In the genomic region with DNA sequence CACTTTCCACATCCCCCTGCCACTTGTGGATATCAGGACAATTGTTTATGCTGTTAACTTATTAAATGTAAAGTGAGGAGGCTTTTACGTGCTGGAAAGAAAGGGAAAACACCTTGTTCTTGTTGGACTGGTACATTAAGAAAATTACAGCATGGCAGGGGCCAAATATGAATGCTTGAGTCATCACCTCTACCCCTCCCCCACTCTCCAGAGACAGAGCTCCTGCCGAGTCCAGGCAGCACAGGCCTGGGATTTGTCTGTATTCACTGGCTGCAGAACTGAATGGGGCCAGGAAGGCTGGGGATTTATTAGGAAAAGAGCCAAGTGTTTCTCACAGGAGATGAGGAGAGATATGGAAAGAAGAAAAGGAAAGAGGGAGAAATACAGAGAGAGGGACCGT, we compare ENCODE assay signal across 28 cellular contexts.
DNase-seq lines count a peak whose midpoint lies in the region; ATAC-seq and TF ChIP-seq lines count a peak whose summit lies in the region.
"Had no signal": no experiment of that assay in that cellular context is flagged by ENCODE, and none has a peak within 500 bp of the region (broad histone marks: within the 10 kb centered on the region; RNA-seq: fewer than 3 reads in every experiment).

No MANE protein-coding gene starts in this region.

- TF ChIP-seq CTCF in neural progenitor cell (IDR thresholded peaks at IDR 0.05): no peak

- no peak for ATAC-seq in HG02588 (IDR thresholded peaks at IDR 0.05; ENCODE audit: unreplicated experiment)
- ATAC-seq: activated naive CD4-positive, alpha-beta T cell treated with anti-CD3 and anti-CD28 coated beads, Interleukin-2, amount 50 U/mL, for 72 hours; left lung; stimulated activated naive B cell treated with anti-CD40 and anti-IgM and Interleukin-4, amounts not matched to agents 10 μg/mL and 1 μg/mL and 100 μg/mL, for 72 hours had no signal

- no peak overlapping the region for H3K4me3 ChIP-seq in neural progenitor cell
- H3K4me3 ChIP-seq: left lung, skin epidermis had no signal

- H3K27ac Mint-ChIP-seq in neural progenitor cell: no peak overlapping the region
- H3K27ac Mint-ChIP-seq: activated CD4-positive, alpha-beta T cell treated with anti-CD3 and anti-CD28 coated beads, Interleukin-2, amount 10 ng/mL, durations not matched to agents 24 days and 14 days; activated naive CD4-positive, alpha-beta T cell treated with anti-CD3 and anti-CD28 coated beads, Interleukin-2, amount 50 U/mL, for 72 hours; CD8-positive, alpha-beta memory T cell; memory B cell; stimulated activated naive B cell treated with anti-CD40 and anti-IgM and Interleukin-4, amounts not matched to agents 10 μg/mL and 1 μg/mL and 100 μg/mL, for 72 hours had no signal

- no peaks in the 10 kb centered on the region for H3K36me3 ChIP-seq in neural progenitor cell
- H3K36me3 ChIP-seq: left lung had no signal

- H3K27me3 Mint-ChIP-seq in neural progenitor cell (ENCODE audit: insufficient read depth, low read depth): no peaks in the 10 kb centered on the region
- H3K27me3 Mint-ChIP-seq: activated CD4-positive, alpha-beta T cell treated with anti-CD3 and anti-CD28 coated beads, Interleukin-2, amount 10 ng/mL, durations not matched to agents 24 days and 14 days; memory B cell; stimulated activated naive B cell treated with anti-CD40 and anti-IgM and Interleukin-4, amounts not matched to agents 10 μg/mL and 1 μg/mL and 100 μg/mL, for 72 hours had no signal

- no peaks in the 10 kb centered on the region for H3F3A ChIP-seq in neural progenitor cell (ENCODE audit: low read depth)

- H3K4me1 Mint-ChIP-seq in neural progenitor cell: peaks cover 36% of the 10 kb centered on the region
- H3K4me1 Mint-ChIP-seq: activated CD4-positive, alpha-beta T cell treated with anti-CD3 and anti-CD28 coated beads, Interleukin-2, amount 10 ng/mL, durations not matched to agents 24 days and 14 days; CD8-positive, alpha-beta memory T cell; memory B cell had no signal

- no peak overlapping the region for H2AFZ ChIP-seq in neural progenitor cell (replicated peaks)
- H2AFZ ChIP-seq: parathyroid adenoma had no signal

- DNase-seq in NCI-H510A treated with DMSO at 0.1 percent for 48 hours (lab: John Stamatoyannopoulos, UW) (peak; percentile 15), NCI-H510A (lab: John Stamatoyannopoulos, UW) (no peak), NCI-H1417 treated with DMSO at 0.1 percent for 48 hours (lab: John Stamatoyannopoulos, UW) (peak; percentile 22), astrocyte of the hippocampus (ENCODE audit: low read depth, low spot score) (peak; percentile 2), neural progenitor cell (ENCODE audit: low spot score) (peak; percentile 45), KG1 (lab: John Stamatoyannopoulos, UW) (no peak)
- DNase-seq in activated CD4-positive, CD25-positive, alpha-beta regulatory T cell treated with anti-CD3 and anti-CD28 coated beads, Interleukin-2, amount 50 U/mL, for 72 hours: no peak
- DNase-seq: ACHN; activated CD4-positive, alpha-beta T cell treated with anti-CD3 and anti-CD28 coated beads, Interleukin-2, amount 10 ng/mL, durations not matched to agents 24 days and 14 days; amygdala; CD8-positive, alpha-beta memory T cell; DMS153; effector memory CD4-positive, alpha-beta T cell; GF-D8; left lung; NCI-H1048; retina; SHP77 treated with DMSO at 0.1 percent for 48 hours; stimulated activated naive B cell treated with anti-CD40 and anti-IgM and Interleukin-4, amounts not matched to agents 10 μg/mL and 1 μg/mL and 100 μg/mL, for 72 hours; SW 1271; T-helper 9 cell; trophoblast cell had no signal

- no peak overlapping the region for H3K4me3 Mint-ChIP-seq in neural progenitor cell
- H3K4me3 Mint-ChIP-seq: activated CD4-positive, alpha-beta T cell treated with anti-CD3 and anti-CD28 coated beads, Interleukin-2, amount 10 ng/mL, durations not matched to agents 24 days and 14 days; CD8-positive, alpha-beta memory T cell; memory B cell; stimulated activated naive B cell treated with anti-CD40 and anti-IgM and Interleukin-4, amounts not matched to agents 10 μg/mL and 1 μg/mL and 100 μg/mL, for 72 hours had no signal

- H3K4me2 ChIP-seq in neural progenitor cell: peak overlapping the region; percentile 44

- no peaks in the 10 kb centered on the region for H3K9me3 ChIP-seq in neural progenitor cell (ENCODE audit: low read depth)
- H3K9me3 ChIP-seq: left lung had no signal

- no peak overlapping the region for H3K27ac ChIP-seq in neural progenitor cell
- H3K27ac ChIP-seq: left lung, parathyroid adenoma, skin epidermis, VCaP had no signal

- H3K79me2 ChIP-seq in neural progenitor cell (ENCODE audit: low read depth): no peaks in the 10 kb centered on the region
- H3K79me2 ChIP-seq: parathyroid adenoma had no signal

- peaks cover 17% of the 10 kb centered on the region for H3K4me1 ChIP-seq in neural progenitor cell
- H3K4me1 ChIP-seq: left lung, parathyroid adenoma had no signal

- no peaks in the 10 kb centered on the region for H3K36me3 Mint-ChIP-seq in neural progenitor cell
- H3K36me3 Mint-ChIP-seq: activated naive CD4-positive, alpha-beta T cell treated with anti-CD3 and anti-CD28 coated beads, Interleukin-2, amount 50 U/mL, for 72 hours; CD8-positive, alpha-beta memory T cell; memory B cell; stimulated activated naive B cell treated with anti-CD40 and anti-IgM and Interleukin-4, amounts not matched to agents 10 μg/mL and 1 μg/mL and 100 μg/mL, for 72 hours had no signal

- peaks cover 20% of the 10 kb centered on the region for H4K20me1 ChIP-seq in neural progenitor cell (ENCODE audit: low read depth)

- H3K9ac ChIP-seq in neural progenitor cell: no peak overlapping the region
- H3K9ac ChIP-seq: parathyroid adenoma had no signal

- H3K27me3 ChIP-seq in neural progenitor cell: no peaks in the 10 kb centered on the region
- H3K27me3 ChIP-seq: left lung had no signal

- H3K9me3 Mint-ChIP-seq in neural progenitor cell: no peaks in the 10 kb centered on the region
- H3K9me3 Mint-ChIP-seq: activated CD4-positive, alpha-beta T cell treated with anti-CD3 and anti-CD28 coated beads, Interleukin-2, amount 10 ng/mL, durations not matched to agents 24 days and 14 days; memory B cell had no signal

Comparison
In these comparisons a context has a peak if more than half of its experiments do, and no peak if none do; other contexts are left out.
1. DNase-seq: peak in NCI-H510A treated with DMSO at 0.1 percent for 48 hours (single experiment), NCI-H1417 treated with DMSO at 0.1 percent for 48 hours (single experiment), astrocyte of the hippocampus (single experiment) and neural progenitor cell (single experiment); none in NCI-H510A (single experiment), KG1 (single experiment) and activated CD4-positive, CD25-positive, alpha-beta regulatory T cell treated with anti-CD3 and anti-CD28 coated beads, Interleukin-2, amount 50 U/mL, for 72 hours (single experiment).